In genomic region chr1:3663999-3664699, GRCh38 we compare ENCODE assay signal across 20 cellular contexts. TPM values are rescaled to one million over a fixed set of nuclear protein-coding genes. Genes with fewer than 3 reads are reported as not detected.
DNase-seq lines count a peak whose midpoint lies in the region; ATAC-seq and TF ChIP-seq lines count a peak whose summit lies in the region.
"Had no signal": no experiment of that assay in that cellular context is flagged by ENCODE, and none has a peak within 500 bp of the region (broad histone marks: within the 10 kb centered on the region; RNA-seq: fewer than 3 reads in every experiment).

No MANE protein-coding gene starts in this region.

- no peak overlapping the region for H2AK9ac ChIP-seq in IMR-90 (replicated peaks; ENCODE audit: low read depth, low read length, poor library complexity)

- TF ChIP-seq CTCF in IMR-90 (conservative IDR thresholded peaks at IDR 0.05; ENCODE audit: low read depth, low read length) = no peak
- no peak for TF ChIP-seq CTCF in OCI-LY3 (IDR thresholded peaks at IDR 0.05; ENCODE audit: low read depth, low read length)
- TF ChIP-seq CTCF in sigmoid colon (IDR thresholded peaks at IDR 0.05) = no peak

- BruUV-seq in IMR-90 (replicated peaks; lab: Mats Ljungman, UMichigan) = no TSS peak

- H3K27ac Mint-ChIP-seq in activated naive CD4-positive, alpha-beta T cell treated with anti-CD3 and anti-CD28 coated beads, Interleukin-2, amount 50 U/mL, for 72 hours = no peak overlapping the region
- H3K27ac Mint-ChIP-seq: activated naive CD4-positive, alpha-beta T cell treated with anti-CD3 and anti-CD28 coated beads, Interleukin-2, amount 10 ng/mL, durations not matched to agents 7 days and 5 days had no signal

- no peaks in the 10 kb centered on the region for H3K79me2 ChIP-seq in OCI-LY3 (ENCODE audit: low read length)

- H3K9me3 Mint-ChIP-seq in activated naive CD4-positive, alpha-beta T cell treated with anti-CD3 and anti-CD28 coated beads, Interleukin-2, amount 50 U/mL, for 72 hours = no peaks in the 10 kb centered on the region
- H3K9me3 Mint-ChIP-seq: activated naive CD4-positive, alpha-beta T cell treated with anti-CD3 and anti-CD28 coated beads, Interleukin-2, amount 10 ng/mL, durations not matched to agents 7 days and 5 days had no signal

- H3K23ac ChIP-seq in IMR-90 (ENCODE audit: low read depth, low read length) = no peak overlapping the region

- H4K8ac ChIP-seq in IMR-90 (ENCODE audit: low read depth in 2 of 2, low read length in 2 of 2) = no peak overlapping the region

- no peak overlapping the region for H3K4ac ChIP-seq in IMR-90 (ENCODE audit: low read depth, low read length)

- no peaks in the 10 kb centered on the region for H3K79me1 ChIP-seq in IMR-90 (ENCODE audit: low read depth in 1 of 2, low read length in 2 of 2)

- H3K36me3 ChIP-seq in IMR-90 (ENCODE audit: control insufficient read depth, insufficient read depth, low read length) (no peaks in the 10 kb centered on the region), OCI-LY3 (replicated peaks; ENCODE audit: low read depth, low read length) (no peaks in the 10 kb centered on the region), sigmoid colon (no peaks in the 10 kb centered on the region)
- H3K36me3 ChIP-seq: colonic mucosa, vagina had no signal

- CTCF ChIA-PET in IMR-90 (lab: Yijun Ruan, JAX) = no interaction called here

- H2BK120ac ChIP-seq in IMR-90 (ENCODE audit: low read depth, low read length) = no peak overlapping the region

- in situ Hi-C loops in IMR-90 (cut with MboI; ENCODE audit: low sequenced_read_pairs) = no loop called here

- H3K27me3 ChIP-seq in IMR-90 (ENCODE audit: control insufficient read depth, insufficient read depth, low read length) (peaks cover 21% of the 10 kb centered on the region), OCI-LY3 (ENCODE audit: low read depth, low read length) (peaks cover 29% of the 10 kb centered on the region), sigmoid colon (peaks cover 0 to 30% (median 5%) of the 10 kb centered on the region in 3 donors)
- H3K27me3 ChIP-seq: colonic mucosa, vagina had no signal

- POLR2A ChIA-PET in IMR-90 (lab: Charles Lee; ENCODE audit: unreplicated experiment) = no interaction called here

- ATAC-seq in activated naive CD4-positive, alpha-beta T cell treated with anti-CD3 and anti-CD28 coated beads, Interleukin-2, amount 50 U/mL, for 72 hours = no peak
- ATAC-seq in IMR-90 (ENCODE audit: low read depth) (no peak), HG03520 (IDR thresholded peaks at IDR 0.05; ENCODE audit: unreplicated experiment) (no peak), HG03378 (IDR thresholded peaks at IDR 0.05; ENCODE audit: unreplicated experiment) (no peak)
- ATAC-seq: A549, foreskin keratinocyte had no signal

- no peak overlapping the region for H3K56ac ChIP-seq in IMR-90 (ENCODE audit: extremely low read depth, insufficient read depth, low read length)

- TF ChIP-seq RAD21 in IMR-90 (IDR thresholded peaks at IDR 0.05; ENCODE audit: low read length) = no peak

- H2BK20ac ChIP-seq in IMR-90 (ENCODE audit: low read depth, low read length) = no peak overlapping the region

- no peak overlapping the region for H2BK5ac ChIP-seq in IMR-90 (ENCODE audit: low read depth, low read length, poor library complexity, severe bottlenecking)

- H4K20me1 ChIP-seq in IMR-90 (ENCODE audit: insufficient read depth, low read length) (no peaks in the 10 kb centered on the region), OCI-LY3 (ENCODE audit: insufficient read depth, low read length) (no peaks in the 10 kb centered on the region)

- intact Hi-C loops in IMR-90 (cut with micrococcal nuclease) = no loop called here
- intact Hi-C loops in sigmoid colon (cut with DNase I) = no loop called here

- H3K14ac ChIP-seq in IMR-90 (replicated peaks; ENCODE audit: low read depth, low read length) = no peak overlapping the region

- no CpG with 5 or more reads among the region's 14 CpGs for WGBS in IMR-90 (ENCODE audit: extremely low coverage in 2 of 2, insufficient read length in 1 of 2), 2 experiments
- 57 to 78% methylated on average over 14 of the region's 14 CpGs for WGBS in sigmoid colon, 2 donors

- no peak overlapping the region for H4K5ac ChIP-seq in IMR-90 (ENCODE audit: low read depth, low read length)

- H2AK5ac ChIP-seq in IMR-90 (ENCODE audit: low read depth, low read length) = no peak overlapping the region

- TF ChIP-seq POLR2A in IMR-90 (IDR thresholded peaks at IDR 0.05; ENCODE audit: low read depth, low read length) (no peak), sigmoid colon (IDR thresholded peaks at IDR 0.05) (no peak)

- no peaks in the 10 kb centered on the region for H3K36me3 Mint-ChIP-seq in activated naive CD4-positive, alpha-beta T cell treated with anti-CD3 and anti-CD28 coated beads, Interleukin-2, amount 50 U/mL, for 72 hours
- H3K36me3 Mint-ChIP-seq: activated naive CD4-positive, alpha-beta T cell treated with anti-CD3 and anti-CD28 coated beads, Interleukin-2, amount 10 ng/mL, durations not matched to agents 7 days and 5 days had no signal

- H3K18ac ChIP-seq in IMR-90 (ENCODE audit: low read depth, low read length) = no peak overlapping the region

- dilution Hi-C loops in IMR-90 (cut with HindIII; ENCODE audit: low sequenced_read_pairs, unreplicated experiment) = no loop called here

- H3K27ac ChIP-seq in IMR-90 (ENCODE audit: insufficient read depth, low read length) = no peak overlapping the region
- peak overlapping the region; percentile 2; the same call in 1 of the 2 replicates for H3K27ac ChIP-seq in OCI-LY3 (ENCODE audit: low read length)
- no peak overlapping the region for H3K27ac ChIP-seq in sigmoid colon
- H3K27ac ChIP-seq: A549, colonic mucosa, foreskin keratinocyte, PC-9, SK-N-MC, vagina had no signal

- peak overlapping the region; percentile 21 for H2AFZ ChIP-seq in IMR-90 (replicated peaks; ENCODE audit: low read length, poor library complexity)
- H2AFZ ChIP-seq in OCI-LY3 (ENCODE audit: low read depth, low read length) = peak overlapping the region; percentile 28; the same call in 1 of the 2 replicates
- H2AFZ ChIP-seq: PC-9 had no signal

- H3K4me2 ChIP-seq in IMR-90 (ENCODE audit: low read depth, low read length) (no peak overlapping the region), OCI-LY3 (ENCODE audit: low read length) (peak overlapping the region; percentile 63)
- H3K4me2 ChIP-seq: A549, PC-9 had no signal

- H4K91ac ChIP-seq in IMR-90 (ENCODE audit: insufficient read depth, low read depth, low read length) = no peak overlapping the region

- DNase-seq in activated naive CD4-positive, alpha-beta T cell treated with anti-CD3 and anti-CD28 coated beads, Interleukin-2, amount 50 U/mL, for 16 hours = peak; percentile 3
- DNase-seq in activated naive CD4-positive, alpha-beta T cell treated with anti-CD3 and anti-CD28 coated beads, Interleukin-2, amount 50 U/mL, for 72 hours (ENCODE audit: low spot score in 2 of 2) = no peak
- DNase-seq in IMR-90 (no peak), sigmoid colon (peak; percentile 45), NK-92 (lab: John Stamatoyannopoulos, UW; ENCODE audit: unreplicated experiment) (no peak)
- DNase-seq: activated CD4-positive, alpha-beta T cell treated with anti-CD3 and anti-CD28 coated beads, Interleukin-2, amount 50 U/mL, for 1 hour; activated naive CD4-positive, alpha-beta T cell treated with anti-CD3 and anti-CD28 coated beads, Interleukin-2, amount 10 ng/mL, durations not matched to agents 7 days and 5 days; colonic mucosa; foreskin keratinocyte; NCI-H1092; NCI-H2227 treated with DMSO at 0.1 percent for 48 hours; occipital lobe; PC-9; stimulated activated CD4-positive, alpha-beta T cell treated with anti-CD3 and anti-CD28 coated beads, Interleukin-2, amount 100 ng/mL, for 48 hours had no signal

- H2BK15ac ChIP-seq in IMR-90 (ENCODE audit: low read depth, low read length) = no peak overlapping the region

- no peak for TF ChIP-seq EP300 in sigmoid colon (IDR thresholded peaks at IDR 0.05)

- no peaks in the 10 kb centered on the region for H3K9me1 ChIP-seq in IMR-90 (ENCODE audit: insufficient read depth, low read length)

- H3K4me3 ChIP-seq in IMR-90 (ENCODE audit: insufficient read depth, low read depth, low read length) = no peak overlapping the region
- peak overlapping the region; percentile 33; the same call in 1 of the 2 replicates for H3K4me3 ChIP-seq in OCI-LY3 (ENCODE audit: low read length)
- H3K4me3 ChIP-seq in sigmoid colon = no peak overlapping the region
- H3K4me3 ChIP-seq: A549, colonic mucosa, PC-9, SK-N-MC, vagina had no signal

- H3K4me1 ChIP-seq in IMR-90 (ENCODE audit: control insufficient read depth, insufficient read depth, low read length) = no peaks in the 10 kb centered on the region
- H3K4me1 ChIP-seq in OCI-LY3 (ENCODE audit: low read length) = peaks cover 67% of the 10 kb centered on the region
- peaks cover 0 to 3% (median 0%) of the 10 kb centered on the region in 4 donors for H3K4me1 ChIP-seq in sigmoid colon
- H3K4me1 ChIP-seq: colonic mucosa had no signal

- no peak overlapping the region for H3K9ac ChIP-seq in IMR-90 (ENCODE audit: low read depth, low read length)
- peak overlapping the region; percentile 17; the same call in 1 of the 2 replicates for H3K9ac ChIP-seq in OCI-LY3 (ENCODE audit: low read length)

- H3K9me3 ChIP-seq in IMR-90 (ENCODE audit: control insufficient read depth, insufficient read depth, low read length) (no peaks in the 10 kb centered on the region), OCI-LY3 (ENCODE audit: insufficient read depth, low read length) (no peaks in the 10 kb centered on the region), sigmoid colon (no peaks in the 10 kb centered on the region)
- H3K9me3 ChIP-seq: A549, colonic mucosa, vagina had no signal

RNA-seq across cellular contexts. Expression of gene TP73, which starts 11.8 kb away (rescaled TPM):
- total RNA-seq in activated naive CD4-positive, alpha-beta T cell treated with anti-CD3 and anti-CD28 coated beads, Interleukin-2, amount 50 U/mL, for 72 hours = under 1 TPM; 0.30 to 0.39 TPM
- total RNA-seq in IMR-90 (2012; rRNA removed) = not detected in 2 replicates
- polyA plus RNA-seq in IMR-90 (2012; rRNA removed) = 0.10 TPM in 1 of 2 replicates, not detected in the other
- polyA plus RNA-seq in IMR-90 (2012; cell fraction: cytosol; rRNA removed) = 0.03 TPM in 1 of 2 replicates, not detected in the other
- polyA plus RNA-seq in IMR-90 (2012; cell fraction: nucleus; rRNA removed; ENCODE audit: low replicate concordance) = 0.10 and 0.16 TPM in 2 replicates
- total RNA-seq in sigmoid colon = not detected
- polyA plus RNA-seq in sigmoid colon = under 1 TPM in 2 of 3 donors, not detected in 1; 0.22 to 0.69 TPM

RNA-seq across cellular contexts. Expression of gene WRAP73, which starts 14.2 kb away (rescaled TPM):
- total RNA-seq in activated naive CD4-positive, alpha-beta T cell treated with anti-CD3 and anti-CD28 coated beads, Interleukin-2, amount 50 U/mL, for 72 hours = 10 to 100 TPM; 26.5 to 38.6 TPM
- total RNA-seq in IMR-90 (2012; rRNA removed) = 9.2 and 10.8 TPM in 2 replicates
- 23.6 and 24.4 TPM in 2 replicates for polyA plus RNA-seq in IMR-90 (2012; rRNA removed)
- polyA plus RNA-seq in IMR-90 (2012; cell fraction: cytosol; rRNA removed) = 14.9 and 26.0 TPM in 2 replicates
- 70.7 and 108 TPM in 2 replicates for polyA plus RNA-seq in IMR-90 (2012; cell fraction: nucleus; rRNA removed; ENCODE audit: low replicate concordance)
- total RNA-seq in sigmoid colon = 10 to 100 TPM; 11.4 to 17.2 (median 14.8) TPM
- polyA plus RNA-seq in sigmoid colon = 10 to 100 TPM; 17.4 to 24.2 (median 18.7) TPM

RNA-seq across cellular contexts. Expression of gene TPRG1L, which starts 39.3 kb away (rescaled TPM):
- total RNA-seq in activated naive CD4-positive, alpha-beta T cell treated with anti-CD3 and anti-CD28 coated beads, Interleukin-2, amount 50 U/mL, for 72 hours = 1 to 10 TPM; 6.0 to 10.0 TPM
- total RNA-seq in IMR-90 (2012; rRNA removed) (25.3 and 25.6 TPM in 2 replicates), sigmoid colon (10 to 100 TPM; 34.9 to 51.8 (median 43.2) TPM)
- polyA plus RNA-seq in IMR-90 (2012; rRNA removed) (38.1 and 39.5 TPM in 2 replicates), sigmoid colon (100 to 1,000 TPM in 1 of 3 donors, 10 to 100 TPM in 2; 43.6 to 105 (median 85.9) TPM)
- 33.5 and 37.2 TPM in 2 replicates for polyA plus RNA-seq in IMR-90 (2012; cell fraction: cytosol; rRNA removed)
- polyA plus RNA-seq in IMR-90 (2012; cell fraction: nucleus; rRNA removed; ENCODE audit: low replicate concordance) = 11.6 and 15.3 TPM in 2 replicates

RNA-seq across cellular contexts. Expression of gene MEGF6, which starts 52.8 kb away (rescaled TPM):
- total RNA-seq in activated naive CD4-positive, alpha-beta T cell treated with anti-CD3 and anti-CD28 coated beads, Interleukin-2, amount 50 U/mL, for 72 hours = 1 to 10 TPM; 4.6 to 7.6 TPM
- total RNA-seq in IMR-90 (2012; rRNA removed) = 0.56 and 0.72 TPM in 2 replicates
- 4.1 and 5.4 TPM in 2 replicates for polyA plus RNA-seq in IMR-90 (2012; rRNA removed)
- 3.4 and 5.5 TPM in 2 replicates for polyA plus RNA-seq in IMR-90 (2012; cell fraction: cytosol; rRNA removed)
- polyA plus RNA-seq in IMR-90 (2012; cell fraction: nucleus; rRNA removed; ENCODE audit: low replicate concordance) = 18.4 and 59.0 TPM in 2 replicates
- total RNA-seq in sigmoid colon = 10 to 100 TPM in 2 of 4 donors, 1 to 10 TPM in 2; 4.3 to 31.9 (median 12.2) TPM
- 1 to 10 TPM in 2 of 3 donors, not detected in 1; 2.4 to 9.8 TPM for polyA plus RNA-seq in sigmoid colon

Comparison
In these comparisons a context has a peak if more than half of its experiments do, and no peak if none do; other contexts are left out.
1. DNase-seq: peak in activated naive CD4-positive, alpha-beta T cell treated with anti-CD3 and anti-CD28 coated beads, Interleukin-2, amount 50 U/mL, for 16 hours (single experiment) and sigmoid colon (single experiment); none in activated naive CD4-positive, alpha-beta T cell treated with anti-CD3 and anti-CD28 coated beads, Interleukin-2, amount 50 U/mL, for 72 hours (0 of 2), IMR-90 (single experiment) and NK-92 (single experiment).